Comparison of ENCODE assay signal across 18 cellular contexts in genomic region chr5:54909911-54910870, GRCh38.
DNase-seq lines count a peak whose midpoint lies in the region; ATAC-seq, FAIRE-seq and TF ChIP-seq lines count a peak whose summit lies in the region.
"Had no signal": no experiment of that assay in that cellular context is flagged by ENCODE, and none has a peak within 500 bp of the region (broad histone marks: within the 10 kb centered on the region; RNA-seq: fewer than 3 reads in every experiment).

No MANE protein-coding gene starts in this region.

- TF ChIP-seq CTCF in AG09309 (IDR thresholded peaks at IDR 0.05; ENCODE audit: control insufficient read depth, insufficient read depth, low read depth, low read length, missing control alignments), result no peak

- peak; percentile 74 for FAIRE-seq in HTR-8/SVneo (lab: Jason Lieb, UNC)
- FAIRE-seq: TTC549 had no signal

- peak; percentile 21 for DNase-seq in AG09309 (ENCODE audit: low read depth)
- DNase-seq in HTR-8/SVneo (ENCODE audit: insufficient read length, low spot score), result no peak
- peak; percentile 44 for DNase-seq in brain pericyte (ENCODE audit: low read depth, low spot score)
- DNase-seq in kidney glomerular epithelial cell (lab: John Stamatoyannopoulos, UW), result peak; percentile 59
- DNase-seq in HuH-7.5 (ENCODE audit: low spot score), result no peak
- no peak for DNase-seq in left lobe of liver (ENCODE audit: low spot score)
- DNase-seq in SHP77 (lab: John Stamatoyannopoulos, UW), result no peak
- DNase-seq: activated CD8-positive, alpha-beta T cell treated with anti-CD3 and anti-CD28 coated beads, Interleukin-2, amount 10 ng/mL, durations not matched to agents 7 days and 5 days; dorsolateral prefrontal cortex; NCI-H1105; stimulated activated CD4-positive, alpha-beta T cell treated with anti-CD3 and anti-CD28 coated beads, Interleukin-2, amount 100 ng/mL, for 48 hours; stimulated activated CD8-positive, alpha-beta memory T cell treated with anti-CD3 and anti-CD28 coated beads, Interleukin-4, amount 100 ng/mL, for 48 hours; thyroid gland had no signal

- no peak overlapping the region for H3K4me3 ChIP-seq in AG09309 (ENCODE audit: control insufficient read depth, low read depth, low read length)
- H3K4me3 ChIP-seq: dorsolateral prefrontal cortex, lung, right atrium auricular region, SJSA1, thyroid gland had no signal

- ATAC-seq in HG03097 (IDR thresholded peaks at IDR 0.05; ENCODE audit: low FRiP score, unreplicated experiment), result no peak
- ATAC-seq in left lobe of liver, result no peak
- ATAC-seq: activated CD8-positive, alpha-beta T cell treated with anti-CD3 and anti-CD28 coated beads, Interleukin-2, amount 10 ng/mL, durations not matched to agents 7 days and 5 days had no signal

Comparison
In these comparisons a context has a peak if more than half of its experiments do, and no peak if none do; other contexts are left out.
1. DNase-seq: peak in AG09309 (single experiment), brain pericyte (single experiment) and kidney glomerular epithelial cell (single experiment); none in HTR-8/SVneo (single experiment), HuH-7.5 (single experiment), left lobe of liver (single experiment) and SHP77 (0 of 2).